1 cellular context compared by ENCODE assay signal in the genomic region with DNA sequence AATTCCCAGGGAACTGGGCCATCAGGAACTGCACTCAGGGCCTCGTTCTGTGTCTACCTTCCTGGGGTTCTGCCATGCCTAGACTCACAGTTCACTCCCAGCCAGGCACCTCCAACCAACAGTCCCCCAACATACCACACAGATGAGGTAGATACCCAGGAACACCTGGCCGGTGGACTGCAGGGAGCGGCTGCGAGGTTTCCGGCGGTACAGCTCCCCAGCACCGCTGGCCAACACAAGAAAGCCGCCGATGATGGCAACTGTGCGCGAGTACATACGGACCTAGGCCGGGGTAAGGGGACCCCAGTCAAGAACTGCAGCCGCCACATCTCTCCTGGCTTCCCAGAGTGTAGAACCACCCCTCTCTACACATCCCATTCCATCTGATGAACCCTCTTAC.
TF ChIP-seq lines count a peak whose summit lies in the region.

No MANE protein-coding gene starts in this region.

TF ChIP-seq in GM23338, 12 proteins besides CTCF, POLR2A, EP300 and RAD21:
- TF ChIP-seq ZNF331 (CRISPR knock-in tag; IDR thresholded peaks at IDR 0.05; ENCODE audit: low read depth) (no peak), CREB1 (CRISPR knock-in tag; IDR thresholded peaks at IDR 0.05; ENCODE audit: low read depth) (no peak), NANOG (IDR thresholded peaks at IDR 0.05; ENCODE audit: borderline replicate concordance) (no peak), EZH2 (IDR thresholded peaks at IDR 0.05; ENCODE audit: low read depth, unreplicated experiment) (no peak), ZNF114 (CRISPR knock-in tag; IDR thresholded peaks at IDR 0.05) (no peak), POLR2AphosphoS5 (IDR thresholded peaks at IDR 0.05; ENCODE audit: low read depth) (no peak), STAT1 (IDR thresholded peaks at IDR 0.05; ENCODE audit: unreplicated experiment) (no peak), EZH2phosphoT487 (IDR thresholded peaks at IDR 0.05; ENCODE audit: unreplicated experiment) (no peak), JUNB (IDR thresholded peaks at IDR 0.05; ENCODE audit: unreplicated experiment) (no peak)
- TF ChIP-seq, protein P1, sequence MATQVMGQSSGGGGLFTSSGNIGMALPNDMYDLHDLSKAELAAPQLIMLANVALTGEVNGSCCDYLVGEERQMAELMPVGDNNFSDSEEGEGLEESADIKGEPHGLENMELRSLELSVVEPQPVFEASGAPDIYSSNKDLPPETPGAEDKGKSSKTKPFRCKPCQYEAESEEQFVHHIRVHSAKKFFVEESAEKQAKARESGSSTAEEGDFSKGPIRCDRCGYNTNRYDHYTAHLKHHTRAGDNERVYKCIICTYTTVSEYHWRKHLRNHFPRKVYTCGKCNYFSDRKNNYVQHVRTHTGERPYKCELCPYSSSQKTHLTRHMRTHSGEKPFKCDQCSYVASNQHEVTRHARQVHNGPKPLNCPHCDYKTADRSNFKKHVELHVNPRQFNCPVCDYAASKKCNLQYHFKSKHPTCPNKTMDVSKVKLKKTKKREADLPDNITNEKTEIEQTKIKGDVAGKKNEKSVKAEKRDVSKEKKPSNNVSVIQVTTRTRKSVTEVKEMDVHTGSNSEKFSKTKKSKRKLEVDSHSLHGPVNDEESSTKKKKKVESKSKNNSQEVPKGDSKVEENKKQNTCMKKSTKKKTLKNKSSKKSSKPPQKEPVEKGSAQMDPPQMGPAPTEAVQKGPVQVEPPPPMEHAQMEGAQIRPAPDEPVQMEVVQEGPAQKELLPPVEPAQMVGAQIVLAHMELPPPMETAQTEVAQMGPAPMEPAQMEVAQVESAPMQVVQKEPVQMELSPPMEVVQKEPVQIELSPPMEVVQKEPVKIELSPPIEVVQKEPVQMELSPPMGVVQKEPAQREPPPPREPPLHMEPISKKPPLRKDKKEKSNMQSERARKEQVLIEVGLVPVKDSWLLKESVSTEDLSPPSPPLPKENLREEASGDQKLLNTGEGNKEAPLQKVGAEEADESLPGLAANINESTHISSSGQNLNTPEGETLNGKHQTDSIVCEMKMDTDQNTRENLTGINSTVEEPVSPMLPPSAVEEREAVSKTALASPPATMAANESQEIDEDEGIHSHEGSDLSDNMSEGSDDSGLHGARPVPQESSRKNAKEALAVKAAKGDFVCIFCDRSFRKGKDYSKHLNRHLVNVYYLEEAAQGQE (IDR thresholded peaks at IDR 0.05; ENCODE audit: unreplicated experiment) = no peak
- TF ChIP-seq, protein P2, sequence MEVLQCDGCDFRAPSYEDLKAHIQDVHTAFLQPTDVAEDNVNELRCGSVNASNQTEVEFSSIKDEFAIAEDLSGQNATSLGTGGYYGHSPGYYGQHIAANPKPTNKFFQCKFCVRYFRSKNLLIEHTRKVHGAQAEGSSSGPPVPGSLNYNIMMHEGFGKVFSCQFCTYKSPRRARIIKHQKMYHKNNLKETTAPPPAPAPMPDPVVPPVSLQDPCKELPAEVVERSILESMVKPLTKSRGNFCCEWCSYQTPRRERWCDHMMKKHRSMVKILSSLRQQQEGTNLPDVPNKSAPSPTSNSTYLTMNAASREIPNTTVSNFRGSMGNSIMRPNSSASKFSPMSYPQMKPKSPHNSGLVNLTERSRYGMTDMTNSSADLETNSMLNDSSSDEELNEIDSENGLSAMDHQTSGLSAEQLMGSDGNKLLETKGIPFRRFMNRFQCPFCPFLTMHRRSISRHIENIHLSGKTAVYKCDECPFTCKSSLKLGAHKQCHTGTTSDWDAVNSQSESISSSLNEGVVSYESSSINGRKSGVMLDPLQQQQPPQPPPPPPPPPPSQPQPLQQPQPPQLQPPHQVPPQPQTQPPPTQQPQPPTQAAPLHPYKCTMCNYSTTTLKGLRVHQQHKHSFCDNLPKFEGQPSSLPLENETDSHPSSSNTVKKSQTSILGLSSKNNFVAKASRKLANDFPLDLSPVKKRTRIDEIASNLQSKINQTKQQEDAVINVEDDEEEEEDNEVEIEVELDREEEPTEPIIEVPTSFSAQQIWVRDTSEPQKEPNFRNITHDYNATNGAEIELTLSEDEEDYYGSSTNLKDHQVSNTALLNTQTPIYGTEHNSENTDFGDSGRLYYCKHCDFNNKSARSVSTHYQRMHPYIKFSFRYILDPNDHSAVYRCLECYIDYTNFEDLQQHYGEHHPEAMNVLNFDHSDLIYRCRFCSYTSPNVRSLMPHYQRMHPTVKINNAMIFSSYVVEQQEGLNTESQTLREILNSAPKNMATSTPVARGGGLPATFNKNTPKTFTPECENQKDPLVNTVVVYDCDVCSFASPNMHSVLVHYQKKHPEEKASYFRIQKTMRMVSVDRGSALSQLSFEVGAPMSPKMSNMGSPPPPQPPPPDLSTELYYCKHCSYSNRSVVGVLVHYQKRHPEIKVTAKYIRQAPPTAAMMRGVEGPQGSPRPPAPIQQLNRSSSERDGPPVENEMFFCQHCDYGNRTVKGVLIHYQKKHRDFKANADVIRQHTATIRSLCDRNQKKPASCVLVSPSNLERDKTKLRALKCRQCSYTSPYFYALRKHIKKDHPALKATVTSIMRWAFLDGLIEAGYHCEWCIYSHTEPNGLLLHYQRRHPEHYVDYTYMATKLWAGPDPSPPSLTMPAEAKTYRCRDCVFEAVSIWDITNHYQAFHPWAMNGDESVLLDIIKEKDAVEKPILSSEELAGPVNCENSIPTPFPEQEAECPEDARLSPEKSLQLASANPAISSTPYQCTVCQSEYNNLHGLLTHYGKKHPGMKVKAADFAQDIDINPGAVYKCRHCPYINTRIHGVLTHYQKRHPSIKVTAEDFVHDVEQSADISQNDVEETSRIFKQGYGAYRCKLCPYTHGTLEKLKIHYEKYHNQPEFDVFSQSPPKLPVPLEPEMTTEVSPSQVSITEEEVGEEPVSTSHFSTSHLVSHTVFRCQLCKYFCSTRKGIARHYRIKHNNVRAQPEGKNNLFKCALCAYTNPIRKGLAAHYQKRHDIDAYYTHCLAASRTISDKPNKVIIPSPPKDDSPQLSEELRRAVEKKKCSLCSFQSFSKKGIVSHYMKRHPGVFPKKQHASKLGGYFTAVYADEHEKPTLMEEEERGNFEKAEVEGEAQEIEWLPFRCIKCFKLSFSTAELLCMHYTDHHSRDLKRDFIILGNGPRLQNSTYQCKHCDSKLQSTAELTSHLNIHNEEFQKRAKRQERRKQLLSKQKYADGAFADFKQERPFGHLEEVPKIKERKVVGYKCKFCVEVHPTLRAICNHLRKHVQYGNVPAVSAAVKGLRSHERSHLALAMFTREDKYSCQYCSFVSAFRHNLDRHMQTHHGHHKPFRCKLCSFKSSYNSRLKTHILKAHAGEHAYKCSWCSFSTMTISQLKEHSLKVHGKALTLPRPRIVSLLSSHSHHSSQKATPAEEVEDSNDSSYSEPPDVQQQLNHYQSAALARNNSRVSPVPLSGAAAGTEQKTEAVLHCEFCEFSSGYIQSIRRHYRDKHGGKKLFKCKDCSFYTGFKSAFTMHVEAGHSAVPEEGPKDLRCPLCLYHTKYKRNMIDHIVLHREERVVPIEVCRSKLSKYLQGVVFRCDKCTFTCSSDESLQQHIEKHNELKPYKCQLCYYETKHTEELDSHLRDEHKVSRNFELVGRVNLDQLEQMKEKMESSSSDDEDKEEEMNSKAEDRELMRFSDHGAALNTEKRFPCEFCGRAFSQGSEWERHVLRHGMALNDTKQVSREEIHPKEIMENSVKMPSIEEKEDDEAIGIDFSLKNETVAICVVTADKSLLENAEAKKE (CRISPR knock-in tag; IDR thresholded peaks at IDR 0.05) = no peak
- TF ChIP-seq, protein P3, sequence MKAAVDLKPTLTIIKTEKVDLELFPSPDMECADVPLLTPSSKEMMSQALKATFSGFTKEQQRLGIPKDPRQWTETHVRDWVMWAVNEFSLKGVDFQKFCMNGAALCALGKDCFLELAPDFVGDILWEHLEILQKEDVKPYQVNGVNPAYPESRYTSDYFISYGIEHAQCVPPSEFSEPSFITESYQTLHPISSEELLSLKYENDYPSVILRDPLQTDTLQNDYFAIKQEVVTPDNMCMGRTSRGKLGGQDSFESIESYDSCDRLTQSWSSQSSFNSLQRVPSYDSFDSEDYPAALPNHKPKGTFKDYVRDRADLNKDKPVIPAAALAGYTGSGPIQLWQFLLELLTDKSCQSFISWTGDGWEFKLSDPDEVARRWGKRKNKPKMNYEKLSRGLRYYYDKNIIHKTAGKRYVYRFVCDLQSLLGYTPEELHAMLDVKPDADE (IDR thresholded peaks at IDR 0.05) = no peak
TF ChIP-seq in GM23338: peak in this region for 0.
